In genomic region chr11:47269829-47270305, GRCh38 we compare ENCODE assay signal across 8 cellular contexts. TPM values are rescaled to one million over a fixed set of nuclear protein-coding genes. Genes with fewer than 3 reads are reported as not detected.
DNase-seq lines count a peak whose midpoint lies in the region; ATAC-seq and TF ChIP-seq lines count a peak whose summit lies in the region.

Gene MADD (plus strand): TSS chr11:47270133.

- no peaks in the 10 kb centered on the region for H3K27me3 ChIP-seq in GM23248 (replicated peaks; ENCODE audit: insufficient read depth)
- H3K27me3 ChIP-seq in gastroesophageal sphincter: no peaks in the 10 kb centered on the region
- no peaks in the 10 kb centered on the region for H3K27me3 ChIP-seq in suprapubic skin

- H3K4me2 ChIP-seq in GM23248 (ENCODE audit: unreplicated experiment): peak within 1 kb of the TSS; percentile 88

- peaks cover 29% of the 10 kb centered on the region for H3F3A ChIP-seq in GM23248 (ENCODE audit: insufficient read depth)

- peak within 1 kb of the TSS; percentile 76 for H3K4me3 ChIP-seq in GM23248
- H3K4me3 ChIP-seq in gastroesophageal sphincter: peak within 1 kb of the TSS; percentile 90 to 96
- peak within 1 kb of the TSS; percentile 77 for H3K4me3 ChIP-seq in suprapubic skin

- H3K9me3 ChIP-seq in GM23248 (ENCODE audit: low read depth) (no peaks in the 10 kb centered on the region), gastroesophageal sphincter (no peaks in the 10 kb centered on the region), suprapubic skin (no peaks in the 10 kb centered on the region)

- peak; percentile 94 for ATAC-seq in gastroesophageal sphincter

- DNase-seq in ELF-1 (ENCODE audit: low read depth, low spot score) (peak; percentile 77), GM23248 (peak; percentile 89), LHCN-M2 (ENCODE audit: low read depth) (peak; percentile 86), SHP77 treated with DMSO at 0.1 percent for 48 hours (lab: John Stamatoyannopoulos, UW) (peak; percentile 78), occipital lobe (lab: John Stamatoyannopoulos, UW) (peak; percentile 88), suprapubic skin (ENCODE audit: low spot score in 2 of 2) (peak; percentile 89)
- DNase-seq in activated naive CD4-positive, alpha-beta T cell (lab: John Stamatoyannopoulos, UW): peak; percentile 76 to 92 (median 85)

- H2AFZ ChIP-seq in GM23248: peak within 1 kb of the TSS; percentile 95

- no peak for TF ChIP-seq CTCF in gastroesophageal sphincter (IDR thresholded peaks at IDR 0.05)
- TF ChIP-seq CTCF in suprapubic skin (IDR thresholded peaks at IDR 0.05): no peak

- H4K20me1 ChIP-seq in GM23248 (ENCODE audit: insufficient read depth): peaks cover 11% of the 10 kb centered on the region; the same call in 1 of the 2 replicates

- TF ChIP-seq EP300 in gastroesophageal sphincter (IDR thresholded peaks at IDR 0.05) (no peak), suprapubic skin (IDR thresholded peaks at IDR 0.05) (no peak)

- peak within 1 kb of the TSS; percentile 85 for H3K9ac ChIP-seq in GM23248

- WGBS in GM23248 (ENCODE audit: low coverage in 1 of 2, low lambda C conversion rate in 2 of 2, missing lambda C conversion rate in 2 of 2), 2 experiments: 1 to 2% methylated on average over 34 to 56 of the region's 57 CpGs
- WGBS in gastroesophageal sphincter (ENCODE audit: low coverage in 1 of 2), 2 donors: no CpG with 5 or more reads among the region's 57 CpGs
- WGBS in suprapubic skin: 0% methylated on average over 1 of the region's 57 CpGs

- H3K27ac ChIP-seq in GM23248 (peak within 1 kb of the TSS; percentile 81), gastroesophageal sphincter (peak within 1 kb of the TSS; percentile 85 to 99 (median 96)), suprapubic skin (peak within 1 kb of the TSS; percentile 93)

- no peaks in the 10 kb centered on the region for H3K36me3 ChIP-seq in GM23248 (ENCODE audit: low read depth)
- H3K36me3 ChIP-seq in gastroesophageal sphincter: peaks cover 0 to 7% of the 10 kb centered on the region in 2 donors
- peaks cover 7% of the 10 kb centered on the region for H3K36me3 ChIP-seq in suprapubic skin

- H3K79me2 ChIP-seq in GM23248 (ENCODE audit: insufficient read depth): peaks cover 44% of the 10 kb centered on the region

- TF ChIP-seq POLR2A in gastroesophageal sphincter (IDR thresholded peaks at IDR 0.05): peak; percentile 62 to 75
- peak in 1 of 2 donors; percentile 68 for TF ChIP-seq POLR2A in suprapubic skin (IDR thresholded peaks at IDR 0.05)

- H3K9me2 ChIP-seq in GM23248 (ENCODE audit: insufficient read depth): no peaks in the 10 kb centered on the region

- in situ Hi-C loops in GM23248 (cut with MboI): no loop called here

- peaks cover 32% of the 10 kb centered on the region for H3K4me1 ChIP-seq in GM23248 (ENCODE audit: insufficient read depth)
- peaks cover 0 to 51% (median 19%) of the 10 kb centered on the region in 3 donors for H3K4me1 ChIP-seq in gastroesophageal sphincter
- peaks cover 49% of the 10 kb centered on the region for H3K4me1 ChIP-seq in suprapubic skin

RNA-seq across cellular contexts. Expression of gene MADD, which starts in this region (rescaled TPM):
- 17.4 and 20.4 TPM in 2 replicates for total RNA-seq in GM23248 (2014; rRNA removed; shearing (Covaris generic))
- 8.6 and 9.9 TPM in 2 replicates for polyA plus RNA-seq in GM23248 (2016; fragmentation: Nextera tagmentation; extraction: Ambion mirVana)
- total RNA-seq in LHCN-M2 (2014; rRNA removed) (23.4 and 23.8 TPM in 2 replicates), gastroesophageal sphincter (10 to 100 TPM; 23.7 to 33.9 (median 29.4) TPM), occipital lobe (58.0 TPM), suprapubic skin (10 to 100 TPM; 47.1 to 91.1 (median 71.3) TPM)
- polyA plus RNA-seq in LHCN-M2 (2012): 19.9 TPM

Comparison
In these comparisons a context has a peak if more than half of its experiments do, and no peak if none do; other contexts are left out.
1. Peak in every context shown above with its lines: DNase-seq, ATAC-seq, H3K4me3 ChIP-seq and H3K27ac ChIP-seq.